Comparison of ENCODE assay signal across 15 cellular contexts in genomic region chr7:97226541-97226940, GRCh38.
A peak's percentile ranks its signal among the peaks of the same experiment; 100 is the strongest.
DNase-seq lines count a peak whose midpoint lies in the region; ATAC-seq, FAIRE-seq and TF ChIP-seq lines count a peak whose summit lies in the region.
"Had no signal": no experiment of that assay in that cellular context is flagged by ENCODE, and none has a peak within 500 bp of the region (broad histone marks: within the 10 kb centered on the region; RNA-seq: fewer than 3 reads in every experiment).

No MANE protein-coding gene starts in this region.

- ATAC-seq in GM18499 (IDR thresholded peaks at IDR 0.05; ENCODE audit: insufficient read depth, unreplicated experiment) (peak; percentile 47), GM19351 (IDR thresholded peaks at IDR 0.05; ENCODE audit: unreplicated experiment) (peak; percentile 91), GM21786 (IDR thresholded peaks at IDR 0.05; ENCODE audit: unreplicated experiment) (peak; percentile 91), HG03159 (IDR thresholded peaks at IDR 0.05; ENCODE audit: unreplicated experiment) (peak; percentile 97), omental fat pad (ENCODE audit: low FRiP score) (no peak)

- no peak for DNase-seq in omental fat pad (ENCODE audit: low spot score)
- no peak for DNase-seq in D721Med (ENCODE audit: insufficient read length, low spot score)
- no peak for DNase-seq in dedifferentiated amniotic fluid mesenchymal stem cell (ENCODE audit: extremely low spot score)
- no peak for DNase-seq in NK-92 (lab: John Stamatoyannopoulos, UW; ENCODE audit: unreplicated experiment)
- DNase-seq: activated CD4-positive, alpha-beta memory T cell treated with anti-CD3 and anti-CD28 coated beads for 36 hours; aorta; CD4-positive, alpha-beta T cell; kidney; small intestine had no signal

- FAIRE-seq in D721Med (lab: Jason Lieb, UNC) = no peak
- FAIRE-seq: A204.1, kidney, small intestine, TTC549 had no signal

- TF ChIP-seq CTCF in omental fat pad (IDR thresholded peaks at IDR 0.05) (no peak), D721Med (IDR thresholded peaks at IDR 0.05; ENCODE audit: insufficient read depth, missing control alignments) (no peak)
